In genomic region chr6:10403385-10404106, GRCh38 we compare ENCODE assay signal across 1 cellular context.
TF ChIP-seq lines count a peak whose summit lies in the region.

No MANE protein-coding gene starts in this region.

TF ChIP-seq in K562, 482 proteins besides CTCF, POLR2A, EP300 and RAD21 (continued from another document and continues in another):
- TF ChIP-seq, protein P1, sequence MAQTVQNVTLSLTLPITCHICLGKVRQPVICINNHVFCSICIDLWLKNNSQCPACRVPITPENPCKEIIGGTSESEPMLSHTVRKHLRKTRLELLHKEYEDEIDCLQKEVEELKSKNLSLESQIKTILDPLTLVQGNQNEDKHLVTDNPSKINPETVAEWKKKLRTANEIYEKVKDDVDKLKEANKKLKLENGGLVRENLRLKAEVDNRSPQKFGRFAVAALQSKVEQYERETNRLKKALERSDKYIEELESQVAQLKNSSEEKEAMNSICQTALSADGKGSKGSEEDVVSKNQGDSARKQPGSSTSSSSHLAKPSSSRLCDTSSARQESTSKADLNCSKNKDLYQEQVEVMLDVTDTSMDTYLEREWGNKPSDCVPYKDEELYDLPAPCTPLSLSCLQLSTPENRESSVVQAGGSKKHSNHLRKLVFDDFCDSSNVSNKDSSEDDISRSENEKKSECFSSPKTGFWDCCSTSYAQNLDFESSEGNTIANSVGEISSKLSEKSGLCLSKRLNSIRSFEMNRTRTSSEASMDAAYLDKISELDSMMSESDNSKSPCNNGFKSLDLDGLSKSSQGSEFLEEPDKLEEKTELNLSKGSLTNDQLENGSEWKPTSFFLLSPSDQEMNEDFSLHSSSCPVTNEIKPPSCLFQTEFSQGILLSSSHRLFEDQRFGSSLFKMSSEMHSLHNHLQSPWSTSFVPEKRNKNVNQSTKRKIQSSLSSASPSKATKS (CRISPR knock-in tag; IDR thresholded peaks at IDR 0.05), result no peak
- TF ChIP-seq ZFX (CRISPR knock-in tag; IDR thresholded peaks at IDR 0.05) (no peak), PHF20 (IDR thresholded peaks at IDR 0.05; ENCODE audit: partially characterized antibody) (no peak), ZNF239 (CRISPR knock-in tag; IDR thresholded peaks at IDR 0.05) (peak; percentile 7; the same call in 1 of the 2 replicates), YBX1 (IDR thresholded peaks at IDR 0.05) (no peak), SNIP1 (IDR thresholded peaks at IDR 0.05; ENCODE audit: low read depth) (no peak), TEAD4 (IDR thresholded peaks at IDR 0.05; ENCODE audit: low read length) (peak; percentile 29), TEAD4 (CRISPR knock-in tag; IDR thresholded peaks at IDR 0.05; ENCODE audit: borderline replicate concordance) (no peak), ZNF121 (CRISPR knock-in tag; conservative IDR thresholded peaks at IDR 0.05) (no peak), SMARCA4 (IDR thresholded peaks at IDR 0.05) (peak; percentile 64), ZNF695 (CRISPR knock-in tag; IDR thresholded peaks at IDR 0.05) (0 out of 2 replicates have a peak, but pooled peaks have one; percentile 45), GATAD2A (IDR thresholded peaks at IDR 0.05) (no peak), ZBED1 (IDR thresholded peaks at IDR 0.05) (no peak), NR3C1 (CRISPR knock-in tag; IDR thresholded peaks at IDR 0.05) (no peak), ZNF311 (CRISPR knock-in tag; IDR thresholded peaks at IDR 0.05) (0 out of 2 replicates have a peak, but pooled peaks have one; percentile 38), PRPF4 (IDR thresholded peaks at IDR 0.05; ENCODE audit: insufficient read depth, low read depth, low read length, poor library complexity, severe bottlenecking) (no peak), FOS (IDR thresholded peaks at IDR 0.05; ENCODE audit: extremely low read depth, insufficient read length) (no peak), ERF (CRISPR knock-in tag; IDR thresholded peaks at IDR 0.05) (0 out of 2 replicates have a peak, but pooled peaks have one; percentile 27), ADNP (tag; IDR thresholded peaks at IDR 0.05) (no peak), RERE (CRISPR knock-in tag; IDR thresholded peaks at IDR 0.05; ENCODE audit: borderline replicate concordance) (no peak), DMBX1 (CRISPR knock-in tag; IDR thresholded peaks at IDR 0.05; ENCODE audit: borderline replicate concordance) (0 out of 2 replicates have a peak, but pooled peaks have one; percentile 41), NR2C2 (CRISPR knock-in tag; IDR thresholded peaks at IDR 0.05) (no peak), NR2C2 (tag; IDR thresholded peaks at IDR 0.05) (no peak), PYGO2 (tag; IDR thresholded peaks at IDR 0.05) (no peak), BCLAF1 (IDR thresholded peaks at IDR 0.05; ENCODE audit: borderline replicate concordance in 1 of 2, control insufficient read depth in 1 of 2, low read depth in 2 of 2, low read length in 1 of 2) (no peak), TOE1 (IDR thresholded peaks at IDR 0.05; ENCODE audit: borderline replicate concordance) (peak; percentile 19; the same call in 1 of the 2 replicates), TOE1 (CRISPR knock-in tag; IDR thresholded peaks at IDR 0.05; ENCODE audit: borderline replicate concordance, low read depth) (no peak), CHCHD3 (CRISPR knock-in tag; IDR thresholded peaks at IDR 0.05) (no peak), EWSR1 (IDR thresholded peaks at IDR 0.05; ENCODE audit: borderline replicate concordance, low read depth, partially characterized antibody) (no peak), ZNF780A (CRISPR knock-in tag; IDR thresholded peaks at IDR 0.05) (no peak), ZNF57 (CRISPR knock-in tag; IDR thresholded peaks at IDR 0.05) (no peak), RBM22 (IDR thresholded peaks at IDR 0.05; ENCODE audit: low read depth, low read length, poor library complexity, severe bottlenecking) (no peak), ZNF707 (CRISPR knock-in tag; conservative IDR thresholded peaks at IDR 0.05) (0 out of 2 replicates have a peak, but pooled peaks have one; percentile 30), ARID1B (IDR thresholded peaks at IDR 0.05) (no peak; the same call in 1 of the 2 replicates), RFX1 (IDR thresholded peaks at IDR 0.05) (no peak), GATAD2B (IDR thresholded peaks at IDR 0.05; ENCODE audit: borderline replicate concordance) (no peak), RAD51 (IDR thresholded peaks at IDR 0.05; ENCODE audit: borderline replicate concordance, low read depth) (no peak)
- TF ChIP-seq, protein P2, sequence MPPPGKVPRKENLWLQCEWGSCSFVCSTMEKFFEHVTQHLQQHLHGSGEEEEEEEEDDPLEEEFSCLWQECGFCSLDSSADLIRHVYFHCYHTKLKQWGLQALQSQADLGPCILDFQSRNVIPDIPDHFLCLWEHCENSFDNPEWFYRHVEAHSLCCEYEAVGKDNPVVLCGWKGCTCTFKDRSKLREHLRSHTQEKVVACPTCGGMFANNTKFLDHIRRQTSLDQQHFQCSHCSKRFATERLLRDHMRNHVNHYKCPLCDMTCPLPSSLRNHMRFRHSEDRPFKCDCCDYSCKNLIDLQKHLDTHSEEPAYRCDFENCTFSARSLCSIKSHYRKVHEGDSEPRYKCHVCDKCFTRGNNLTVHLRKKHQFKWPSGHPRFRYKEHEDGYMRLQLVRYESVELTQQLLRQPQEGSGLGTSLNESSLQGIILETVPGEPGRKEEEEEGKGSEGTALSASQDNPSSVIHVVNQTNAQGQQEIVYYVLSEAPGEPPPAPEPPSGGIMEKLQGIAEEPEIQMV (tag; conservative IDR thresholded peaks at IDR 0.05; ENCODE audit: low read depth), result 0 out of 2 replicates have a peak, but pooled peaks have one; percentile 15
- TF ChIP-seq, protein P3, sequence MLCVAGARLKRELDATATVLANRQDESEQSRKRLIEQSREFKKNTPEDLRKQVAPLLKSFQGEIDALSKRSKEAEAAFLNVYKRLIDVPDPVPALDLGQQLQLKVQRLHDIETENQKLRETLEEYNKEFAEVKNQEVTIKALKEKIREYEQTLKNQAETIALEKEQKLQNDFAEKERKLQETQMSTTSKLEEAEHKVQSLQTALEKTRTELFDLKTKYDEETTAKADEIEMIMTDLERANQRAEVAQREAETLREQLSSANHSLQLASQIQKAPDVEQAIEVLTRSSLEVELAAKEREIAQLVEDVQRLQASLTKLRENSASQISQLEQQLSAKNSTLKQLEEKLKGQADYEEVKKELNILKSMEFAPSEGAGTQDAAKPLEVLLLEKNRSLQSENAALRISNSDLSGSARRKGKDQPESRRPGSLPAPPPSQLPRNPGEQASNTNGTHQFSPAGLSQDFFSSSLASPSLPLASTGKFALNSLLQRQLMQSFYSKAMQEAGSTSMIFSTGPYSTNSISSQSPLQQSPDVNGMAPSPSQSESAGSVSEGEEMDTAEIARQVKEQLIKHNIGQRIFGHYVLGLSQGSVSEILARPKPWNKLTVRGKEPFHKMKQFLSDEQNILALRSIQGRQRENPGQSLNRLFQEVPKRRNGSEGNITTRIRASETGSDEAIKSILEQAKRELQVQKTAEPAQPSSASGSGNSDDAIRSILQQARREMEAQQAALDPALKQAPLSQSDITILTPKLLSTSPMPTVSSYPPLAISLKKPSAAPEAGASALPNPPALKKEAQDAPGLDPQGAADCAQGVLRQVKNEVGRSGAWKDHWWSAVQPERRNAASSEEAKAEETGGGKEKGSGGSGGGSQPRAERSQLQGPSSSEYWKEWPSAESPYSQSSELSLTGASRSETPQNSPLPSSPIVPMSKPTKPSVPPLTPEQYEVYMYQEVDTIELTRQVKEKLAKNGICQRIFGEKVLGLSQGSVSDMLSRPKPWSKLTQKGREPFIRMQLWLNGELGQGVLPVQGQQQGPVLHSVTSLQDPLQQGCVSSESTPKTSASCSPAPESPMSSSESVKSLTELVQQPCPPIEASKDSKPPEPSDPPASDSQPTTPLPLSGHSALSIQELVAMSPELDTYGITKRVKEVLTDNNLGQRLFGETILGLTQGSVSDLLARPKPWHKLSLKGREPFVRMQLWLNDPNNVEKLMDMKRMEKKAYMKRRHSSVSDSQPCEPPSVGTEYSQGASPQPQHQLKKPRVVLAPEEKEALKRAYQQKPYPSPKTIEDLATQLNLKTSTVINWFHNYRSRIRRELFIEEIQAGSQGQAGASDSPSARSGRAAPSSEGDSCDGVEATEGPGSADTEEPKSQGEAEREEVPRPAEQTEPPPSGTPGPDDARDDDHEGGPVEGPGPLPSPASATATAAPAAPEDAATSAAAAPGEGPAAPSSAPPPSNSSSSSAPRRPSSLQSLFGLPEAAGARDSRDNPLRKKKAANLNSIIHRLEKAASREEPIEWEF (CRISPR knock-in tag; IDR thresholded peaks at IDR 0.05), result no peak
- TF ChIP-seq, protein P4, sequence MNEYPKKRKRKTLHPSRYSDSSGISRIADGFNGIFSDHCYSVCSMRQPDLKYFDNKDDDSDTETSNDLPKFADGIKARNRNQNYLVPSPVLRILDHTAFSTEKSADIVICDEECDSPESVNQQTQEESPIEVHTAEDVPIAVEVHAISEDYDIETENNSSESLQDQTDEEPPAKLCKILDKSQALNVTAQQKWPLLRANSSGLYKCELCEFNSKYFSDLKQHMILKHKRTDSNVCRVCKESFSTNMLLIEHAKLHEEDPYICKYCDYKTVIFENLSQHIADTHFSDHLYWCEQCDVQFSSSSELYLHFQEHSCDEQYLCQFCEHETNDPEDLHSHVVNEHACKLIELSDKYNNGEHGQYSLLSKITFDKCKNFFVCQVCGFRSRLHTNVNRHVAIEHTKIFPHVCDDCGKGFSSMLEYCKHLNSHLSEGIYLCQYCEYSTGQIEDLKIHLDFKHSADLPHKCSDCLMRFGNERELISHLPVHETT (CRISPR knock-in tag; conservative IDR thresholded peaks at IDR 0.05 in 1 of 2, IDR thresholded peaks at IDR 0.05 in 1 of 2), result no peak
- TF ChIP-seq, protein P5, sequence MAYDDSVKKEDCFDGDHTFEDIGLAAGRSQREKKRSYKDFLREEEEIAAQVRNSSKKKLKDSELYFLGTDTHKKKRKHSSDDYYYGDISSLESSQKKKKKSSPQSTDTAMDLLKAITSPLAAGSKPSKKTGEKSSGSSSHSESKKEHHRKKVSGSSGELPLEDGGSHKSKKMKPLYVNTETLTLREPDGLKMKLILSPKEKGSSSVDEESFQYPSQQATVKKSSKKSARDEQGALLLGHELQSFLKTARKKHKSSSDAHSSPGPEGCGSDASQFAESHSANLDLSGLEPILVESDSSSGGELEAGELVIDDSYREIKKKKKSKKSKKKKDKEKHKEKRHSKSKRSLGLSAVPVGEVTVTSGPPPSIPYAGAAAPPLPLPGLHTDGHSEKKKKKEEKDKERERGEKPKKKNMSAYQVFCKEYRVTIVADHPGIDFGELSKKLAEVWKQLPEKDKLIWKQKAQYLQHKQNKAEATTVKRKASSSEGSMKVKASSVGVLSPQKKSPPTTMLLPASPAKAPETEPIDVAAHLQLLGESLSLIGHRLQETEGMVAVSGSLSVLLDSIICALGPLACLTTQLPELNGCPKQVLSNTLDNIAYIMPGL (CRISPR knock-in tag; IDR thresholded peaks at IDR 0.05), result no peak
- TF ChIP-seq, protein P6, sequence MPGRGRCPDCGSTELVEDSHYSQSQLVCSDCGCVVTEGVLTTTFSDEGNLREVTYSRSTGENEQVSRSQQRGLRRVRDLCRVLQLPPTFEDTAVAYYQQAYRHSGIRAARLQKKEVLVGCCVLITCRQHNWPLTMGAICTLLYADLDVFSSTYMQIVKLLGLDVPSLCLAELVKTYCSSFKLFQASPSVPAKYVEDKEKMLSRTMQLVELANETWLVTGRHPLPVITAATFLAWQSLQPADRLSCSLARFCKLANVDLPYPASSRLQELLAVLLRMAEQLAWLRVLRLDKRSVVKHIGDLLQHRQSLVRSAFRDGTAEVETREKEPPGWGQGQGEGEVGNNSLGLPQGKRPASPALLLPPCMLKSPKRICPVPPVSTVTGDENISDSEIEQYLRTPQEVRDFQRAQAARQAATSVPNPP (IDR thresholded peaks at IDR 0.05; ENCODE audit: borderline replicate concordance, insufficient read depth, insufficient read length), result no peak
